8 cellular contexts compared by ENCODE assay signal in genomic region chr3:111338059-111338698, GRCh38.
DNase-seq lines count a peak whose midpoint lies in the region; ATAC-seq lines count a peak whose summit lies in the region.
"Had no signal": no experiment of that assay in that cellular context is flagged by ENCODE, and none has a peak within 500 bp of the region (broad histone marks: within the 10 kb centered on the region; RNA-seq: fewer than 3 reads in every experiment).

No MANE protein-coding gene starts in this region.

- no peaks in the 10 kb centered on the region for H3K27me3 Mint-ChIP-seq in activated naive CD4-positive, alpha-beta T cell treated with anti-CD3 and anti-CD28 coated beads, Interleukin-2, amount 10 ng/mL, durations not matched to agents 7 days and 5 days
- H3K27me3 Mint-ChIP-seq: stimulated activated naive CD8-positive, alpha-beta T cell treated with anti-CD3 and anti-CD28 coated beads, Interleukin-15, Interleukin-2, amounts not matched to agents 100 ng/mL and 50 ng/mL, for 24 hours had no signal

- CTCF ChIA-PET in activated naive CD4-positive, alpha-beta T cell treated with anti-CD3 and anti-CD28 coated beads, Interleukin-2, amount 10 ng/mL, durations not matched to agents 7 days and 5 days (lab: Charles Lee) = interaction anchor here (0.6 to 4.6 kb wide), 19 partner anchors 15 to 264 kb away, joined by 3 to 20 read pairs (median 3); no protein-coding TSS in a partner anchor

- H3K9me3 Mint-ChIP-seq in activated naive CD4-positive, alpha-beta T cell treated with anti-CD3 and anti-CD28 coated beads, Interleukin-2, amount 10 ng/mL, durations not matched to agents 7 days and 5 days = peaks cover 24% of the 10 kb centered on the region

- peaks cover 23% of the 10 kb centered on the region for H3K4me1 Mint-ChIP-seq in activated naive CD4-positive, alpha-beta T cell treated with anti-CD3 and anti-CD28 coated beads, Interleukin-2, amount 10 ng/mL, durations not matched to agents 7 days and 5 days

- DNase-seq in EH (ENCODE audit: low read depth) (peak; percentile 77), OCI-M1 (lab: John Stamatoyannopoulos, UW) (peak; percentile 71), hepatic stellate cell (ENCODE audit: low spot score) (peak; percentile 49)
- peak; percentile 64 for DNase-seq in activated naive CD4-positive, alpha-beta T cell treated with anti-CD3 and anti-CD28 coated beads, Interleukin-2, amount 10 ng/mL, durations not matched to agents 7 days and 5 days
- DNase-seq in stimulated activated CD4-positive, alpha-beta T cell treated with anti-CD3 and anti-CD28 coated beads, Interleukin-2, amount 100 ng/mL, for 24 hours = peak; percentile 38 to 48

- no peaks in the 10 kb centered on the region for H3K36me3 Mint-ChIP-seq in activated naive CD4-positive, alpha-beta T cell treated with anti-CD3 and anti-CD28 coated beads, Interleukin-2, amount 10 ng/mL, durations not matched to agents 7 days and 5 days

- no peak overlapping the region for H3K27ac Mint-ChIP-seq in activated naive CD4-positive, alpha-beta T cell treated with anti-CD3 and anti-CD28 coated beads, Interleukin-2, amount 10 ng/mL, durations not matched to agents 7 days and 5 days
- H3K27ac Mint-ChIP-seq: stimulated activated naive CD8-positive, alpha-beta T cell treated with anti-CD3 and anti-CD28 coated beads, Interleukin-15, Interleukin-2, amounts not matched to agents 100 ng/mL and 50 ng/mL, for 24 hours had no signal

- H3K4me3 Mint-ChIP-seq in activated naive CD4-positive, alpha-beta T cell treated with anti-CD3 and anti-CD28 coated beads, Interleukin-2, amount 10 ng/mL, durations not matched to agents 7 days and 5 days = no peak overlapping the region
- H3K4me3 Mint-ChIP-seq: stimulated activated naive CD8-positive, alpha-beta T cell treated with anti-CD3 and anti-CD28 coated beads, Interleukin-15, Interleukin-2, amounts not matched to agents 100 ng/mL and 50 ng/mL, for 24 hours had no signal

- ATAC-seq in HG02763 (IDR thresholded peaks at IDR 0.05; ENCODE audit: unreplicated experiment) = peak; percentile 44
- ATAC-seq in GM18873 (IDR thresholded peaks at IDR 0.05; ENCODE audit: low FRiP score, unreplicated experiment) = no peak
